In genomic region chr2:215920244-215921100, GRCh38 we compare ENCODE assay signal across 1 cellular context.
TF ChIP-seq lines count a peak whose summit lies in the region.

No MANE protein-coding gene starts in this region.

TF ChIP-seq in HepG2, 621 proteins besides CTCF, POLR2A, EP300 and RAD21 (continued from another document and continues in another):
- TF ChIP-seq ZHX2 (IDR thresholded peaks at IDR 0.05; ENCODE audit: low read depth) = no peak
- TF ChIP-seq ZHX2 (CRISPR knock-in tag; IDR thresholded peaks at IDR 0.05; ENCODE audit: borderline replicate concordance) = no peak
- 0 out of 2 replicates have a peak, but pooled peaks have one; percentile 36 for TF ChIP-seq THYN1 (CRISPR knock-in tag; IDR thresholded peaks at IDR 0.05; ENCODE audit: borderline replicate concordance, low read depth)
- TF ChIP-seq ZNF691 (CRISPR knock-in tag; IDR thresholded peaks at IDR 0.05; ENCODE audit: borderline replicate concordance, low read depth) = no peak; the same call in 1 of the 2 replicates
- no peak for TF ChIP-seq ZNF296 (CRISPR knock-in tag; conservative IDR thresholded peaks at IDR 0.05)
- no peak for TF ChIP-seq ZNF780A (CRISPR knock-in tag; IDR thresholded peaks at IDR 0.05)
- no peak for TF ChIP-seq CENPX (CRISPR knock-in tag; IDR thresholded peaks at IDR 0.05)
- TF ChIP-seq ZNF232 (CRISPR knock-in tag; IDR thresholded peaks at IDR 0.05; ENCODE audit: borderline replicate concordance) = no peak; the same call in 1 of the 2 replicates
- TF ChIP-seq ZMAT3 (CRISPR knock-in tag; conservative IDR thresholded peaks at IDR 0.05) = no peak
- TF ChIP-seq RNF219 (CRISPR knock-in tag; IDR thresholded peaks at IDR 0.05) = no peak
- TF ChIP-seq HMGA1 (CRISPR knock-in tag; conservative IDR thresholded peaks at IDR 0.05) = no peak
- no peak for TF ChIP-seq REST (IDR thresholded peaks at IDR 0.05; ENCODE audit: borderline replicate concordance in 1 of 2, low read depth in 1 of 2, low read length in 2 of 2)
- TF ChIP-seq MZF1 (CRISPR knock-in tag; IDR thresholded peaks at IDR 0.05; ENCODE audit: borderline replicate concordance) = no peak
- TF ChIP-seq ZNF138 (CRISPR knock-in tag; IDR thresholded peaks at IDR 0.05; ENCODE audit: low read depth) = no peak
- TF ChIP-seq PBX3 (CRISPR knock-in tag; IDR thresholded peaks at IDR 0.05; ENCODE audit: borderline replicate concordance) = no peak
- no peak for TF ChIP-seq DR1 (CRISPR knock-in tag; IDR thresholded peaks at IDR 0.05)
- TF ChIP-seq ZNF609 (CRISPR knock-in tag; IDR thresholded peaks at IDR 0.05; ENCODE audit: borderline replicate concordance) = no peak; the same call in 1 of the 2 replicates
- no peak for TF ChIP-seq ZNF350 (CRISPR knock-in tag; IDR thresholded peaks at IDR 0.05; ENCODE audit: borderline replicate concordance, low read depth)
- no peak for TF ChIP-seq IKZF1 (IDR thresholded peaks at IDR 0.05)
- no peak; the same call in 1 of the 2 replicates for TF ChIP-seq ZNF292 (CRISPR knock-in tag; IDR thresholded peaks at IDR 0.05; ENCODE audit: borderline replicate concordance, low read depth)
- no peak for TF ChIP-seq CCAR2 (optimal IDR thresholded peaks at IDR 0.05; ENCODE audit: low read depth, low read length)
- TF ChIP-seq FOXO4 (CRISPR knock-in tag; conservative IDR thresholded peaks at IDR 0.05) = no peak
- no peak for TF ChIP-seq GRHL1 (CRISPR knock-in tag; conservative IDR thresholded peaks at IDR 0.05)
- no peak for TF ChIP-seq ZNF235 (CRISPR knock-in tag; IDR thresholded peaks at IDR 0.05; ENCODE audit: borderline replicate concordance)
- peak; percentile 59; the same call in 1 of the 2 replicates for TF ChIP-seq ZNF414 (CRISPR knock-in tag; IDR thresholded peaks at IDR 0.05)
- TF ChIP-seq ZNF44 (CRISPR knock-in tag; IDR thresholded peaks at IDR 0.05) = no peak
- TF ChIP-seq NFYB (CRISPR knock-in tag; IDR thresholded peaks at IDR 0.05) = no peak
- TF ChIP-seq ASH2L (IDR thresholded peaks at IDR 0.05; ENCODE audit: insufficient read length, low read depth, low read length) = no peak
- no peak for TF ChIP-seq ZNF33B (CRISPR knock-in tag; IDR thresholded peaks at IDR 0.05)
- TF ChIP-seq ZNF660 (CRISPR knock-in tag; IDR thresholded peaks at IDR 0.05; ENCODE audit: borderline replicate concordance, low read depth) = no peak
- no peak for TF ChIP-seq ZNF546 (CRISPR knock-in tag; conservative IDR thresholded peaks at IDR 0.05)
- peak; percentile 39; the same call in 1 of the 2 replicates for TF ChIP-seq KMT2A (CRISPR knock-in tag; IDR thresholded peaks at IDR 0.05)
- TF ChIP-seq ZFP36L2 (CRISPR knock-in tag; IDR thresholded peaks at IDR 0.05) = no peak
- TF ChIP-seq ZFP1 (CRISPR knock-in tag; IDR thresholded peaks at IDR 0.05) = no peak
